Comparison of ENCODE assay signal across 8 cellular contexts in genomic region chrX:136168929-136169735, GRCh38. TPM values are rescaled to one million over a fixed set of nuclear protein-coding genes. Genes with fewer than 3 reads are reported as not detected.
DNase-seq lines count a peak whose midpoint lies in the region; ATAC-seq and TF ChIP-seq lines count a peak whose summit lies in the region.

No MANE protein-coding gene starts in this region.

- H3K27ac Mint-ChIP-seq in naive thymus-derived CD8-positive, alpha-beta T cell, result no peak overlapping the region
- H3K27ac Mint-ChIP-seq in immature natural killer cell, result peak overlapping the region in 1 of 6 donors; percentile 14

- H3K36me3 Mint-ChIP-seq in naive thymus-derived CD8-positive, alpha-beta T cell, result peaks cover 0 to 2% (median 0%) of the 10 kb centered on the region in 3 donors
- H3K36me3 Mint-ChIP-seq in immature natural killer cell, result no peaks in the 10 kb centered on the region

- H3K27me3 ChIP-seq in SJCRH30 (no peaks in the 10 kb centered on the region), gastroesophageal sphincter (no peaks in the 10 kb centered on the region)

- H3K9me3 ChIP-seq in SJCRH30 (replicated peaks) (no peaks in the 10 kb centered on the region), gastroesophageal sphincter (no peaks in the 10 kb centered on the region)

- H3K27ac ChIP-seq in SJCRH30 (peak overlapping the region; percentile 18; the same call in 1 of the 2 replicates), gastroesophageal sphincter (peak overlapping the region; percentile 88 to 99 (median 94))

- 5 to 7% methylated on average over 3 to 7 of the region's 17 CpGs for WGBS in gastroesophageal sphincter (ENCODE audit: low coverage in 1 of 2), 2 donors

- TF ChIP-seq EP300 in gastroesophageal sphincter (IDR thresholded peaks at IDR 0.05), result peak; percentile 45

- no peaks in the 10 kb centered on the region for H3K27me3 Mint-ChIP-seq in naive thymus-derived CD8-positive, alpha-beta T cell
- H3K27me3 Mint-ChIP-seq in immature natural killer cell (ENCODE audit: low read depth in 3 of 3), result peaks cover 0 to 6% (median 2%) of the 10 kb centered on the region in 3 donors

- H3K36me3 ChIP-seq in SJCRH30, result no peaks in the 10 kb centered on the region
- H3K36me3 ChIP-seq in gastroesophageal sphincter, result no peaks in the 10 kb centered on the region

- no peak for TF ChIP-seq CTCF in gastroesophageal sphincter (IDR thresholded peaks at IDR 0.05)

- peaks cover 8% of the 10 kb centered on the region; the same call in 1 of the 2 replicates for H3K4me1 ChIP-seq in SJCRH30
- peaks cover 0 to 72% (median 3%) of the 10 kb centered on the region in 3 donors for H3K4me1 ChIP-seq in gastroesophageal sphincter

- ATAC-seq in gastroesophageal sphincter, result peak; percentile 79
- ATAC-seq in naive thymus-derived CD8-positive, alpha-beta T cell, result no peak
- no peak for ATAC-seq in HG03280 (IDR thresholded peaks at IDR 0.05; ENCODE audit: unreplicated experiment)

- peak in 1 of 2 donors; percentile 40 for TF ChIP-seq POLR2A in gastroesophageal sphincter (IDR thresholded peaks at IDR 0.05)

- POLR2A ChIA-PET in naive thymus-derived CD8-positive, alpha-beta T cell (lab: Charles Lee), result no interaction called here

- DNase-seq in GM04503 (ENCODE audit: low read depth) (peak; percentile 95), SJCRH30 (peak; percentile 70 to 71), pons (ENCODE audit: low spot score) (peak; percentile 19), immature natural killer cell (no peak)
- DNase-seq in activated CD8-positive, alpha-beta memory T cell treated with anti-CD3 and anti-CD28 coated beads for 24 hours, result no peak
- DNase-seq in naive thymus-derived CD8-positive, alpha-beta T cell, result no peak

- no peak overlapping the region for H3K4me3 Mint-ChIP-seq in naive thymus-derived CD8-positive, alpha-beta T cell
- H3K4me3 Mint-ChIP-seq in immature natural killer cell, result no peak overlapping the region

- H3K4me3 ChIP-seq in SJCRH30, result no peak overlapping the region
- peak overlapping the region; percentile 19 to 36 for H3K4me3 ChIP-seq in gastroesophageal sphincter

- H3K4me1 Mint-ChIP-seq in naive thymus-derived CD8-positive, alpha-beta T cell, result no peaks in the 10 kb centered on the region
- H3K4me1 Mint-ChIP-seq in immature natural killer cell, result no peaks in the 10 kb centered on the region

- H3K9me3 Mint-ChIP-seq in naive thymus-derived CD8-positive, alpha-beta T cell, result no peaks in the 10 kb centered on the region
- H3K9me3 Mint-ChIP-seq in immature natural killer cell, result no peaks in the 10 kb centered on the region

RNA-seq across cellular contexts. Expression of gene FHL1, which starts 21.8 kb away (rescaled TPM):
- 48.0 and 55.7 TPM in 2 replicates for total RNA-seq in SJCRH30 (2014; rRNA removed; shearing (Covaris generic))
- 1,000 to 10,000 TPM; 2,495 to 4,363 (median 3,004) TPM for total RNA-seq in gastroesophageal sphincter
- total RNA-seq in naive thymus-derived CD8-positive, alpha-beta T cell, result 10 to 100 TPM; 10.8 to 12.8 TPM
- polyA plus RNA-seq in naive thymus-derived CD8-positive, alpha-beta T cell, result 10 to 100 TPM; 14.9 to 16.6 (median 16.5) TPM
- polyA plus RNA-seq in immature natural killer cell, result 10 to 100 TPM; 11.1 to 24.0 (median 17.6) TPM

Comparison
In these comparisons a context has a peak if more than half of its experiments do, and no peak if none do; other contexts are left out.
1. DNase-seq: peak in GM04503 (single experiment), SJCRH30 (2 of 2) and pons (single experiment); none in activated CD8-positive, alpha-beta memory T cell treated with anti-CD3 and anti-CD28 coated beads for 24 hours (single experiment), naive thymus-derived CD8-positive, alpha-beta T cell (0 of 10) and immature natural killer cell (0 of 3).
2. RNA of gene FHL1, which starts 21.8 kb away (total RNA-seq): 2,495 to 4,363 TPM in gastroesophageal sphincter; 48.0 to 55.7 TPM in SJCRH30 and 10.8 to 12.8 TPM in naive thymus-derived CD8-positive, alpha-beta T cell; every median in the first group is over 10 times any median in the second.